Comparison of ENCODE assay signal across 8 cellular contexts in the genomic region with DNA sequence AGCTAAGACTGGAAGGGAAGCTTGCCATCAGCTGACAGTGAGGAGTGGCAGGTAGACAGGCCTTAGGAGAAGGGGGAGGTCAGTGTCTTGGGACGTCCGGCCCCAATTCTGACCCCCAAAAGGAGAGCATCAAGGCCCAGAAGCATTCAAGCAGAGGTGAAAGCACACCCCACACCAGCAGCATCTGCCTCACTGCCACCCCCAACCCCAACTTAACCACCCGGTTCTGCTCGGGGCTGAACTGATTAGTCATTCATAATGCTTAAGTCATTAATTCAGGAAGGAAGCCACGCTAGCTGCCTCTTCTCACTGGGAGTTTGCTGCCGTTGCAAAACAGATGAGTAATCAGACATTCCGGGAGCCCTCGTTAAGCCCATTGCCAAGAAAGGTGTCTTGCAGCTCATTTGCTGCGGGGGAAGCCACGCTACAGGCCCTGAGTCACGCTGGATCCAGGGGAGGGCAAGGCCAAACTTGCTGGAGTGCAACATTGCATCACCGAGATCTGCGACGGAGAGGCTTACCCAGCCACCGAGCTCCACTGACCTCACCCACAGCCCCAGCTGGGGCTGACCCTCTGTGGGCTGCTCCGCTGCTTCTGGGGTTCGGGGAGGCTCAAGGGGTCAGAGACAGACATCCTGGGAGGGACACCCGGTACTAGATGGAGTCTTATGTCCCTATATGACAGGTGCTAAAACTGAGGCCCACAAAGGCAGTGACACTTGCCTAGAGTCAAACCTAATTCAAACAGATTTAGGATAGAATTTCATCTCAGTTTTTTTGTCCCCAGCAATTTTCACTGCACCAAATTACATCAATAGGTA. TPM values are rescaled to one million over a fixed set of nuclear protein-coding genes. Genes with fewer than 3 reads are reported as not detected.
DNase-seq lines count a peak whose midpoint lies in the region; ATAC-seq and TF ChIP-seq lines count a peak whose summit lies in the region.

No MANE protein-coding gene starts in this region.

- H3K36me3 ChIP-seq in OCI-LY3 (replicated peaks; ENCODE audit: low read depth, low read length) (no peaks in the 10 kb centered on the region), thoracic aorta (no peaks in the 10 kb centered on the region)

- no peak overlapping the region for H3K27ac Mint-ChIP-seq in memory B cell

- ATAC-seq in HG02981 (IDR thresholded peaks at IDR 0.05; ENCODE audit: unreplicated experiment) (peak; percentile 66), memory B cell (ENCODE audit: low read depth) (peak; percentile 47), thoracic aorta (ENCODE audit: insufficient number of reproducible peaks, low FRiP score, low read depth) (no peak)

- peaks cover 6% of the 10 kb centered on the region for H3K4me1 Mint-ChIP-seq in memory B cell

- H2AFZ ChIP-seq in OCI-LY3 (ENCODE audit: low read depth, low read length): peak overlapping the region; percentile 60

- H3K9me3 ChIP-seq in OCI-LY3 (ENCODE audit: insufficient read depth, low read length) (no peaks in the 10 kb centered on the region), thoracic aorta (no peaks in the 10 kb centered on the region)

- H3K27ac ChIP-seq in OCI-LY3 (ENCODE audit: low read length) (no peak overlapping the region), thoracic aorta (no peak overlapping the region)

- H3K27me3 ChIP-seq in OCI-LY3 (ENCODE audit: low read depth, low read length) (peaks cover 49% of the 10 kb centered on the region), thoracic aorta (replicated peaks; ENCODE audit: insufficient read depth) (no peaks in the 10 kb centered on the region)

- H3K36me3 Mint-ChIP-seq in memory B cell: peaks cover 2% of the 10 kb centered on the region

- H3K4me3 ChIP-seq in OCI-LY3 (ENCODE audit: low read length) (peak overlapping the region; percentile 47), thoracic aorta (no peak overlapping the region)

- peak overlapping the region; percentile 64 for H3K4me2 ChIP-seq in OCI-LY3 (ENCODE audit: low read length)

- H3K79me2 ChIP-seq in OCI-LY3 (ENCODE audit: low read length): no peaks in the 10 kb centered on the region

- H3K4me1 ChIP-seq in OCI-LY3 (ENCODE audit: low read length) (peaks cover 65% of the 10 kb centered on the region), thoracic aorta (ENCODE audit: control insufficient read depth in 1 of 2, low read depth in 2 of 2) (peaks cover 4 to 18% of the 10 kb centered on the region in 2 donors)

- TF ChIP-seq CTCF in OCI-LY3 (IDR thresholded peaks at IDR 0.05; ENCODE audit: low read depth, low read length): no peak
- no peak for TF ChIP-seq CTCF in thoracic aorta (IDR thresholded peaks at IDR 0.05)

- no peaks in the 10 kb centered on the region for H3K9me3 Mint-ChIP-seq in memory B cell

- no peaks in the 10 kb centered on the region for H4K20me1 ChIP-seq in OCI-LY3 (ENCODE audit: insufficient read depth, low read length)

- H3K27me3 Mint-ChIP-seq in memory B cell: peaks cover 1% of the 10 kb centered on the region

- peak overlapping the region; percentile 2; the same call in 1 of the 2 replicates for H3K9ac ChIP-seq in OCI-LY3 (ENCODE audit: low read length)

- peak; percentile 74 for DNase-seq in activated effector memory CD4-positive, alpha-beta T cell treated with anti-CD3 and anti-CD28 coated beads, Interleukin-2, amount 50 U/mL, for 16 hours
- DNase-seq in activated effector memory CD4-positive, alpha-beta T cell treated with Interleukin-2 at 50 U/mL for 16 hours: no peak
- DNase-seq in dedifferentiated amniotic fluid mesenchymal stem cell (ENCODE audit: extremely low spot score): peak; percentile 69
- DNase-seq in memory B cell (ENCODE audit: low spot score in 2 of 2): no peak
- peak; percentile 26 for DNase-seq in thoracic aorta (ENCODE audit: low spot score)
- DNase-seq in NCI-H345 (lab: John Stamatoyannopoulos, UW): no peak

- H3K4me3 Mint-ChIP-seq in memory B cell: no peak overlapping the region

RNA-seq across cellular contexts. Expression of a gene that starts 46.4 kb away (rescaled TPM):
- total RNA-seq in thoracic aorta: 10 to 100 TPM; 29.3 to 60.5 TPM

Comparison
In these comparisons a context has a peak if more than half of its experiments do, and no peak if none do; other contexts are left out.
1. DNase-seq: peak in activated effector memory CD4-positive, alpha-beta T cell treated with anti-CD3 and anti-CD28 coated beads, Interleukin-2, amount 50 U/mL, for 16 hours (single experiment), dedifferentiated amniotic fluid mesenchymal stem cell (single experiment) and thoracic aorta (single experiment); none in activated effector memory CD4-positive, alpha-beta T cell treated with Interleukin-2 at 50 U/mL for 16 hours (single experiment), memory B cell (0 of 2) and NCI-H345 (single experiment).